In genomic region chr6:13769655-13770053, GRCh38 we compare ENCODE assay signal across 10 cellular contexts. TPM values are rescaled to one million over a fixed set of nuclear protein-coding genes. Genes with fewer than 3 reads are reported as not detected.
DNase-seq lines count a peak whose midpoint lies in the region; ATAC-seq and TF ChIP-seq lines count a peak whose summit lies in the region.
"Had no signal": no experiment of that assay in that cellular context is flagged by ENCODE, and none has a peak within 500 bp of the region (broad histone marks: within the 10 kb centered on the region; RNA-seq: fewer than 3 reads in every experiment).

No MANE protein-coding gene starts in this region.

- H3K27ac Mint-ChIP-seq in GM23338: no peak overlapping the region
- H3K27ac Mint-ChIP-seq in neural crest cell (ENCODE audit: unreplicated experiment): no peak overlapping the region

- H3K36me3 ChIP-seq in GM23338 (ENCODE audit: insufficient read depth) (no peaks in the 10 kb centered on the region), ascending aorta (no peaks in the 10 kb centered on the region), suprapubic skin (no peaks in the 10 kb centered on the region)
- H3K36me3 ChIP-seq: SJCRH30 had no signal

- no peak overlapping the region for H3K4me3 ChIP-seq in AG10803 (ENCODE audit: low read length)
- H3K4me3 ChIP-seq in GM23338: no peak overlapping the region
- H3K4me3 ChIP-seq in ascending aorta: no peak overlapping the region
- no peak overlapping the region for H3K4me3 ChIP-seq in suprapubic skin
- H3K4me3 ChIP-seq: SJCRH30 had no signal

- no peaks in the 10 kb centered on the region for H3K9me2 ChIP-seq in GM23338 (ENCODE audit: insufficient read depth)

- ATAC-seq in GM23338: peak; percentile 81

- H3K9me3 Mint-ChIP-seq in GM23338 (no peaks in the 10 kb centered on the region), neural crest cell (no peaks in the 10 kb centered on the region)

- 0 out of 2 replicates have a peak, but pooled peaks cover 3% of the 10 kb centered on the region for H3F3A ChIP-seq in GM23338 (replicated peaks; ENCODE audit: low read depth)

- no peaks in the 10 kb centered on the region for H3K9me3 ChIP-seq in ascending aorta
- no peaks in the 10 kb centered on the region for H3K9me3 ChIP-seq in suprapubic skin
- H3K9me3 ChIP-seq: SJCRH30 had no signal

- H3K27me3 ChIP-seq in GM23338 (ENCODE audit: insufficient read depth) (no peaks in the 10 kb centered on the region), ascending aorta (no peaks in the 10 kb centered on the region), suprapubic skin (no peaks in the 10 kb centered on the region)
- H3K27me3 ChIP-seq: SJCRH30 had no signal

- WGBS in suprapubic skin: 89% methylated on average over 13 of the region's 27 CpGs

- no peaks in the 10 kb centered on the region for H4K20me1 ChIP-seq in GM23338 (replicated peaks; ENCODE audit: insufficient read depth)

- H3K36me3 Mint-ChIP-seq in GM23338 (ENCODE audit: low read depth) (no peaks in the 10 kb centered on the region), neural crest cell (ENCODE audit: low read depth) (no peaks in the 10 kb centered on the region)

- H2AFZ ChIP-seq in GM23338: peak overlapping the region; percentile 56; the same call in 1 of the 2 replicates

- no peaks in the 10 kb centered on the region for H3K79me2 ChIP-seq in GM23338 (replicated peaks; ENCODE audit: insufficient read depth)

- H3K4me1 Mint-ChIP-seq in GM23338 (peaks cover 7% of the 10 kb centered on the region), neural crest cell (peaks cover 18% of the 10 kb centered on the region)

- no peak for DNase-seq in AG10803 (ENCODE audit: low read depth)
- DNase-seq in GM23338 (ENCODE audit: low spot score): peak; percentile 74
- DNase-seq in ascending aorta (ENCODE audit: low spot score in 2 of 2): no peak
- no peak for DNase-seq in neural crest cell (ENCODE audit: low read depth, low spot score)
- DNase-seq in KG1 (lab: John Stamatoyannopoulos, UW): no peak
- no peak for DNase-seq in NCI-H748 (lab: John Stamatoyannopoulos, UW; ENCODE audit: unreplicated experiment)
- no peak for DNase-seq in NCI-H446 treated with DMSO at 0.1 percent for 48 hours (lab: John Stamatoyannopoulos, UW)
- DNase-seq in suprapubic skin (ENCODE audit: low spot score in 2 of 2): no peak
- DNase-seq: NCI-H446, SJCRH30 had no signal

- H3K27me3 Mint-ChIP-seq in GM23338 (ENCODE audit: insufficient read depth, low read depth, poor library complexity) (no peaks in the 10 kb centered on the region), neural crest cell (ENCODE audit: low read depth) (no peaks in the 10 kb centered on the region)

- peaks cover 11% of the 10 kb centered on the region for H3K4me1 ChIP-seq in GM23338 (ENCODE audit: insufficient read depth)
- H3K4me1 ChIP-seq in ascending aorta: peaks cover 0 to 13% of the 10 kb centered on the region in 2 donors
- H3K4me1 ChIP-seq in suprapubic skin: peaks cover 21% of the 10 kb centered on the region

- no peak for TF ChIP-seq POLR2A in suprapubic skin (IDR thresholded peaks at IDR 0.05)

- no peak overlapping the region for H3K27ac ChIP-seq in GM23338 (ENCODE audit: low read depth)
- H3K27ac ChIP-seq in ascending aorta: no peak overlapping the region
- H3K27ac ChIP-seq in suprapubic skin: no peak overlapping the region
- H3K27ac ChIP-seq: SJCRH30 had no signal

- TF ChIP-seq CTCF in AG10803 (conservative IDR thresholded peaks at IDR 0.05; ENCODE audit: low read length) (peak; percentile 20; the same call in 1 of the 2 replicates), GM23338 (conservative IDR thresholded peaks at IDR 0.05; ENCODE audit: low read depth in 2 of 2) (peak; percentile 58 to 82), ascending aorta (IDR thresholded peaks at IDR 0.05) (peak in 2 of 3 experiments; percentile 15 to 20), neural crest cell (conservative IDR thresholded peaks at IDR 0.05) (peak; percentile 28), suprapubic skin (IDR thresholded peaks at IDR 0.05) (no peak)

- H3K4me3 Mint-ChIP-seq in GM23338 (no peak overlapping the region), neural crest cell (no peak overlapping the region)

- no peak for TF ChIP-seq EP300 in suprapubic skin (IDR thresholded peaks at IDR 0.05)

- no peak overlapping the region for H3K4me2 ChIP-seq in GM23338

- intact Hi-C loops in ascending aorta (cut with DNase I): loop anchor here (10.0 kb wide), 1 partner anchor 355 kb away; no protein-coding TSS in a partner anchor

TF ChIP-seq in GM23338, 12 proteins besides CTCF, POLR2A, EP300 and RAD21 (continues in another document):
- TF ChIP-seq EZH2 (IDR thresholded peaks at IDR 0.05; ENCODE audit: low read depth, unreplicated experiment): no peak
- TF ChIP-seq ZNF331 (CRISPR knock-in tag; IDR thresholded peaks at IDR 0.05; ENCODE audit: low read depth): no peak
- no peak for TF ChIP-seq CREB1 (CRISPR knock-in tag; IDR thresholded peaks at IDR 0.05; ENCODE audit: low read depth)
- no peak for TF ChIP-seq EZH2phosphoT487 (IDR thresholded peaks at IDR 0.05; ENCODE audit: unreplicated experiment)
- no peak for TF ChIP-seq JUNB (IDR thresholded peaks at IDR 0.05; ENCODE audit: unreplicated experiment)
- no peak for TF ChIP-seq ZNF462 (CRISPR knock-in tag; IDR thresholded peaks at IDR 0.05)
- TF ChIP-seq ZNF114 (CRISPR knock-in tag; IDR thresholded peaks at IDR 0.05): no peak
- no peak for TF ChIP-seq POLR2AphosphoS5 (IDR thresholded peaks at IDR 0.05; ENCODE audit: low read depth)

RNA-seq across cellular contexts. Expression of gene MCUR1, which starts 44.7 kb away (rescaled TPM):
- 20.3 and 21.0 TPM in 2 replicates for total RNA-seq in GM23338 (2014; rRNA removed; shearing (Covaris generic))
- 63.5 and 65.3 TPM in 2 replicates for polyA plus RNA-seq in GM23338 (2016; fragmentation: Nextera tagmentation; extraction: Ambion mirVana)
- total RNA-seq in ascending aorta (2.8 TPM), neural crest cell (24.9 and 25.2 TPM in 2 replicates), suprapubic skin (10 to 100 TPM; 20.8 to 30.7 (median 27.8) TPM)

RNA-seq across cellular contexts. Expression of gene RANBP9, which starts 58.0 kb away (rescaled TPM):
- 31.8 and 33.6 TPM in 2 replicates for total RNA-seq in GM23338 (2014; rRNA removed; shearing (Covaris generic))
- 11.9 and 12.1 TPM in 2 replicates for polyA plus RNA-seq in GM23338 (2016; fragmentation: Nextera tagmentation; extraction: Ambion mirVana)
- total RNA-seq in ascending aorta: 26.3 TPM
- 41.2 and 41.5 TPM in 2 replicates for total RNA-seq in neural crest cell
- 10 to 100 TPM; 35.8 to 64.7 (median 50.4) TPM for total RNA-seq in suprapubic skin

Comparison
In these comparisons a context has a peak if more than half of its experiments do, and no peak if none do; other contexts are left out.
1. CTCF ChIP-seq: peak in AG10803 (single experiment), GM23338 (2 of 2), ascending aorta (2 of 3) and neural crest cell (single experiment); none in suprapubic skin (0 of 2).